8 cellular contexts compared by ENCODE assay signal in the genomic region with DNA sequence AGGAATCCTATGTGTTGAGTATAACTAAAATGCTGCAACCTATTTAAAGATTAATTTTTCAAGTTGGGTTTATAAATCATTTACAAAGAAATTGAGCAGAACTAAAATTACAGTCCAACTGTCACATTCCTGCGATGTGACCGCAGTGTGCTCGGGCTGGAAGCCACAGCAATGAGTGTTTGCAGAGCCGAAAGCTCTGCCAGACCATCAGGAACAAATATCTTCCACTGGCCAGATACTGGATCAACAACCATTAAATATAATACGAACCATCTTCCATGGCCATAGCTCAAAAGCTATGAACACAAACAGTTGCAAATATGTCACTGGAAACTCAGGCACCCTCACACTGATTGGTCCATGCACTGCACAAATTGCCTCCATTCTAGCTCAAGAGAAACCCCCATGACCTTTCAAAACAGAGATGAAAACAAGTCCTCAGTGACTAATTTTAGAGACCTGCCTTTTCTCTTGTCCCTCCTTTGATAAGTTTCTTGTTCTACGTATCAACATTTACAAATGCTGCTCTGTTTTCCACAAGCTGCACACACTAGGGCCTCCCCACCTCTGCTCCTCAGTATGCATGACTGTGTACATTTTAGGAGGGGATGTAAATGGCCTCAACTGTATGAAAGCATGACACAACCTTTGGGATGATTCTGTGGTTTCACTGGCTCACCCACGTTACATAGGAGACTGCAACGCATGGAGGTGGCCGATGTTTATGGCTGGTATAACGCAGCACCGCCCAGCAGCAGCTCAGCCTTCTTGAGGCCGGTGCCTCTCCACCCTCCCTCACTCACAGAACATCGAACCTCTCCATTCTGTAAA.
A peak's percentile ranks its signal among the peaks of the same experiment; 100 is the strongest.
DNase-seq lines count a peak whose midpoint lies in the region; ATAC-seq and TF ChIP-seq lines count a peak whose summit lies in the region.

No MANE protein-coding gene starts in this region.

- 81 to 88% methylated on average over 13 of the region's 13 CpGs for WGBS in heart right ventricle, 2 donors

- no peak overlapping the region for H3K4me3 ChIP-seq in heart right ventricle

- intact Hi-C loops in heart right ventricle (cut with DNase I): loop anchor here in 4 of 10 donors (10.0 kb wide), 2 partner anchors 575 to 635 kb away; no protein-coding TSS in a partner anchor

- H3K27me3 ChIP-seq in heart right ventricle: no peaks in the 10 kb centered on the region

- DNase-seq in NCI-H146 (lab: John Stamatoyannopoulos, UW): peak; percentile 9
- DNase-seq in NCI-H146 treated with DMSO at 0.1 percent for 48 hours (lab: John Stamatoyannopoulos, UW; ENCODE audit: unreplicated experiment): no peak
- DNase-seq in heart right ventricle: no peak
- DNase-seq in stimulated activated CD8-positive, alpha-beta memory T cell treated with anti-CD3 and anti-CD28 coated beads, Interleukin-4, amount 100 ng/mL, for 24 hours (ENCODE audit: low read depth): peak; percentile 4
- DNase-seq in inferior parietal cortex (ENCODE audit: extremely low spot score): no peak

- H3K4me1 ChIP-seq in heart right ventricle: peaks cover 0 to 13% (median 4%) of the 10 kb centered on the region in 9 donors

- no peak for TF ChIP-seq CTCF in VCaP (conservative IDR thresholded peaks at IDR 0.05)
- no peak for TF ChIP-seq CTCF in heart right ventricle (IDR thresholded peaks at IDR 0.05)

- no peaks in the 10 kb centered on the region for H3K36me3 ChIP-seq in heart right ventricle

- ATAC-seq in heart right ventricle (peak in 7 of 8 donors; percentile 38 to 88 (median 69)), HG03520 (IDR thresholded peaks at IDR 0.05; ENCODE audit: unreplicated experiment) (no peak), HG02642 (IDR thresholded peaks at IDR 0.05; ENCODE audit: poor library complexity, unreplicated experiment) (no peak)

- peaks cover 0 to 22% (median 7%) of the 10 kb centered on the region in 11 donors for H3K9me3 ChIP-seq in heart right ventricle

- H3K27ac ChIP-seq in VCaP: peak overlapping the region; percentile 90
- H3K27ac ChIP-seq in heart right ventricle: peak overlapping the region in 2 of 10 donors; percentile 26 to 57

Comparison
In these comparisons a context has a peak if more than half of its experiments do, and no peak if none do; other contexts are left out.
1. DNase-seq: peak in NCI-H146 (single experiment) and stimulated activated CD8-positive, alpha-beta memory T cell treated with anti-CD3 and anti-CD28 coated beads, Interleukin-4, amount 100 ng/mL, for 24 hours (single experiment); none in NCI-H146 treated with DMSO at 0.1 percent for 48 hours (single experiment), heart right ventricle (0 of 2) and inferior parietal cortex (single experiment).
2. ATAC-seq: peak in heart right ventricle (7 of 8); none in HG03520 (single experiment) and HG02642 (single experiment).